ENCODE assay signal across 14 cellular contexts in genomic region chr9:99353408-99353807, GRCh38.
DNase-seq lines count a peak whose midpoint lies in the region; ATAC-seq, FAIRE-seq and TF ChIP-seq lines count a peak whose summit lies in the region.
"Had no signal": no experiment of that assay in that cellular context is flagged by ENCODE, and none has a peak within 500 bp of the region (broad histone marks: within the 10 kb centered on the region; RNA-seq: fewer than 3 reads in every experiment).

No MANE protein-coding gene starts in this region.

- intact Hi-C loops in PC-3 (cut with micrococcal nuclease), result no loop called here
- intact Hi-C loops in esophagus muscularis mucosa (cut with DNase I), result no loop called here
- intact Hi-C loops in pancreas (cut with DNase I), result no loop called here

- H3K27ac ChIP-seq in AG04450 (ENCODE audit: low read depth, low read length), result peak overlapping the region; percentile 87
- H3K27ac ChIP-seq in PC-3 (ENCODE audit: low read length), result no peak overlapping the region
- peak overlapping the region; percentile 30 to 64 (median 56) for H3K27ac ChIP-seq in esophagus muscularis mucosa (replicated peaks in 1 of 4)
- H3K27ac ChIP-seq in pancreas, result peak overlapping the region in 1 of 4 donors; percentile 29
- no peak overlapping the region for H3K27ac ChIP-seq in neural progenitor cell

- peaks cover 4 to 15% (median 5%) of the 10 kb centered on the region in 5 donors for H3K27me3 Mint-ChIP-seq in naive thymus-derived CD8-positive, alpha-beta T cell
- peaks cover 4% of the 10 kb centered on the region for H3K27me3 Mint-ChIP-seq in neural progenitor cell (ENCODE audit: insufficient read depth, low read depth)
- peaks cover 5% of the 10 kb centered on the region for H3K27me3 Mint-ChIP-seq in activated T-cell treated with anti-CD3 and anti-CD28 coated beads, Interleukin-2, amount 50 U/mL, for 4 hours (ENCODE audit: low read depth)

- WGBS in esophagus muscularis mucosa, result 73% methylated on average over 5 of the region's 5 CpGs
- WGBS in pancreas, 2 donors, result 74 to 86% methylated on average over 5 of the region's 5 CpGs

- H2AFZ ChIP-seq in PC-3 (ENCODE audit: low read length), result no peak overlapping the region
- no peak overlapping the region for H2AFZ ChIP-seq in neural progenitor cell (replicated peaks)

- H3K4me3 ChIP-seq in AG04450 (ENCODE audit: low read depth, low read length), result no peak overlapping the region
- no peak overlapping the region for H3K4me3 ChIP-seq in PC-3 (ENCODE audit: low read length)
- no peak overlapping the region for H3K4me3 ChIP-seq in esophagus muscularis mucosa
- H3K4me3 ChIP-seq in pancreas, result no peak overlapping the region
- H3K4me3 ChIP-seq in neural progenitor cell, result no peak overlapping the region

- H3K9me3 Mint-ChIP-seq in naive thymus-derived CD8-positive, alpha-beta T cell, result no peaks in the 10 kb centered on the region
- H3K9me3 Mint-ChIP-seq in neural progenitor cell, result no peaks in the 10 kb centered on the region
- no peaks in the 10 kb centered on the region for H3K9me3 Mint-ChIP-seq in activated T-cell treated with anti-CD3 and anti-CD28 coated beads, Interleukin-2, amount 50 U/mL, for 4 hours
- H3K9me3 Mint-ChIP-seq: activated naive CD4-positive, alpha-beta T cell treated with anti-CD3 and anti-CD28 coated beads for 36 hours; memory B cell had no signal

- TF ChIP-seq POLR2A in esophagus muscularis mucosa (IDR thresholded peaks at IDR 0.05; ENCODE audit: low read depth), result no peak

- no peak for TF ChIP-seq EP300 in esophagus muscularis mucosa (IDR thresholded peaks at IDR 0.05)

- H3K9me3 ChIP-seq in AG04450 (ENCODE audit: control insufficient read depth, insufficient read depth, low read length), result no peaks in the 10 kb centered on the region; the same call in 1 of the 2 replicates
- H3K9me3 ChIP-seq in PC-3 (ENCODE audit: low read length), result no peaks in the 10 kb centered on the region
- H3K9me3 ChIP-seq in esophagus muscularis mucosa, result no peaks in the 10 kb centered on the region
- H3K9me3 ChIP-seq in pancreas, result no peaks in the 10 kb centered on the region
- H3K9me3 ChIP-seq in neural progenitor cell (ENCODE audit: low read depth), result no peaks in the 10 kb centered on the region

- ATAC-seq in PC-3 (no peak), pancreas (peak in 3 of 4 donors; percentile 46 to 69 (median 61))
- no peak for ATAC-seq in naive thymus-derived CD8-positive, alpha-beta T cell
- ATAC-seq in activated T-cell treated with anti-CD3 and anti-CD28 coated beads, Interleukin-2, amount 50 U/mL, for 4 hours, result no peak
- ATAC-seq: activated CD8-positive, alpha-beta T cell treated with anti-CD3 and anti-CD28 coated beads, Interleukin-2, amount 10 ng/mL, durations not matched to agents 7 days and 5 days had no signal

- no peaks in the 10 kb centered on the region for H3K9me2 ChIP-seq in PC-3 (replicated peaks; ENCODE audit: low read length)

- no peak overlapping the region for H3K4me3 Mint-ChIP-seq in naive thymus-derived CD8-positive, alpha-beta T cell
- no peak overlapping the region for H3K4me3 Mint-ChIP-seq in neural progenitor cell
- H3K4me3 Mint-ChIP-seq in activated T-cell treated with anti-CD3 and anti-CD28 coated beads, Interleukin-2, amount 50 U/mL, for 4 hours, result no peak overlapping the region
- H3K4me3 Mint-ChIP-seq: activated CD8-positive, alpha-beta T cell treated with anti-CD3 and anti-CD28 coated beads, Interleukin-2, amount 10 ng/mL, durations not matched to agents 7 days and 5 days; activated naive CD4-positive, alpha-beta T cell treated with anti-CD3 and anti-CD28 coated beads for 36 hours; memory B cell had no signal

- H3K36me3 ChIP-seq in PC-3 (ENCODE audit: low read depth, low read length), result no peaks in the 10 kb centered on the region
- H3K36me3 ChIP-seq in esophagus muscularis mucosa, result no peaks in the 10 kb centered on the region
- no peaks in the 10 kb centered on the region for H3K36me3 ChIP-seq in pancreas
- H3K36me3 ChIP-seq in neural progenitor cell, result no peaks in the 10 kb centered on the region

- no peaks in the 10 kb centered on the region for H3K79me2 ChIP-seq in PC-3 (ENCODE audit: low read length)
- no peaks in the 10 kb centered on the region for H3K79me2 ChIP-seq in neural progenitor cell (ENCODE audit: low read depth)

- H3K4me1 ChIP-seq in PC-3 (ENCODE audit: insufficient read depth, low read length) (no peaks in the 10 kb centered on the region), esophagus muscularis mucosa (peaks cover 3 to 21% (median 10%) of the 10 kb centered on the region in 4 donors), pancreas (no peaks in the 10 kb centered on the region), neural progenitor cell (no peaks in the 10 kb centered on the region)

- no peak overlapping the region for H3K4me2 ChIP-seq in PC-3 (ENCODE audit: low read length)
- no peak overlapping the region for H3K4me2 ChIP-seq in neural progenitor cell

- no peak for FAIRE-seq in pancreas (lab: Jason Lieb, UNC)
- FAIRE-seq: A204.1 had no signal

- H3K9ac ChIP-seq in PC-3 (ENCODE audit: low read length) (no peak overlapping the region), neural progenitor cell (no peak overlapping the region)

- H3K4me1 Mint-ChIP-seq in naive thymus-derived CD8-positive, alpha-beta T cell, result peaks cover 0 to 2% (median 0%) of the 10 kb centered on the region in 4 donors
- H3K4me1 Mint-ChIP-seq in neural progenitor cell, result no peaks in the 10 kb centered on the region
- H3K4me1 Mint-ChIP-seq in activated T-cell treated with anti-CD3 and anti-CD28 coated beads, Interleukin-2, amount 50 U/mL, for 4 hours (ENCODE audit: low read depth), result no peaks in the 10 kb centered on the region
- H3K4me1 Mint-ChIP-seq: memory B cell had no signal

- DNase-seq in AG04450 (ENCODE audit: low read depth, low spot score) (peak; percentile 89), PC-3 (peak; percentile 40), esophagus muscularis mucosa (ENCODE audit: extremely low spot score) (no peak), pancreas (no peak), DMS53 (lab: John Stamatoyannopoulos, UW) (no peak), neural progenitor cell (ENCODE audit: low spot score) (no peak)
- no peak for DNase-seq in naive thymus-derived CD8-positive, alpha-beta T cell
- DNase-seq in activated T-cell treated with anti-CD3 and anti-CD28 coated beads, Interleukin-2, amount 50 U/mL, for 4 hours, result no peak
- DNase-seq: activated CD8-positive, alpha-beta T cell treated with anti-CD3 and anti-CD28 coated beads, Interleukin-2, amount 10 ng/mL, durations not matched to agents 7 days and 5 days; activated naive CD4-positive, alpha-beta T cell treated with anti-CD3 and anti-CD28 coated beads for 36 hours; dermis blood vessel endothelial cell; NCI-H226 had no signal

- POLR2A ChIA-PET in AG04450 (lab: Yijun Ruan, JAX) (interaction anchor here (0.5 to 1.1 kb wide), 3 partner anchors 93 to 342 kb away, joined by 3 read pairs; no protein-coding TSS in a partner anchor), PC-3 (lab: Charles Lee; ENCODE audit: unreplicated experiment) (no interaction called here)
- POLR2A ChIA-PET in naive thymus-derived CD8-positive, alpha-beta T cell (lab: Charles Lee), result no interaction called here

- H3K36me3 Mint-ChIP-seq in naive thymus-derived CD8-positive, alpha-beta T cell, result no peaks in the 10 kb centered on the region
- no peaks in the 10 kb centered on the region for H3K36me3 Mint-ChIP-seq in neural progenitor cell
- no peaks in the 10 kb centered on the region for H3K36me3 Mint-ChIP-seq in activated T-cell treated with anti-CD3 and anti-CD28 coated beads, Interleukin-2, amount 50 U/mL, for 4 hours (ENCODE audit: insufficient read depth)
- H3K36me3 Mint-ChIP-seq: memory B cell had no signal

- BruUV-seq in PC-3 (replicated peaks; lab: Mats Ljungman, UMichigan), result no TSS peak

- no peaks in the 10 kb centered on the region for H4K20me1 ChIP-seq in PC-3 (ENCODE audit: low read length)
- H4K20me1 ChIP-seq in neural progenitor cell (ENCODE audit: low read depth), result no peaks in the 10 kb centered on the region

- H3K27me3 ChIP-seq in AG04450 (ENCODE audit: control insufficient read depth, insufficient read depth, low read length) (no peaks in the 10 kb centered on the region), PC-3 (ENCODE audit: low read length) (peaks cover 19% of the 10 kb centered on the region), esophagus muscularis mucosa (no peaks in the 10 kb centered on the region), pancreas (no peaks in the 10 kb centered on the region), neural progenitor cell (no peaks in the 10 kb centered on the region)

- no peak overlapping the region for H3K27ac Mint-ChIP-seq in naive thymus-derived CD8-positive, alpha-beta T cell
- no peak overlapping the region for H3K27ac Mint-ChIP-seq in neural progenitor cell
- H3K27ac Mint-ChIP-seq: activated CD8-positive, alpha-beta T cell treated with anti-CD3 and anti-CD28 coated beads, Interleukin-2, amount 10 ng/mL, durations not matched to agents 7 days and 5 days; activated naive CD4-positive, alpha-beta T cell treated with anti-CD3 and anti-CD28 coated beads for 36 hours; memory B cell had no signal

- no peaks in the 10 kb centered on the region for H3F3A ChIP-seq in PC-3 (ENCODE audit: low read length, unreplicated experiment)
- H3F3A ChIP-seq in neural progenitor cell (ENCODE audit: low read depth), result no peaks in the 10 kb centered on the region

- CTCF ChIA-PET in AG04450 (lab: Charles Lee) (no interaction called here), PC-3 (lab: Charles Lee) (no interaction called here)

- TF ChIP-seq CTCF in AG04450 (IDR thresholded peaks at IDR 0.05; ENCODE audit: low read depth, low read length) (no peak), PC-3 (conservative IDR thresholded peaks at IDR 0.05; ENCODE audit: low read depth, low read length) (no peak), esophagus muscularis mucosa (IDR thresholded peaks at IDR 0.05) (no peak), pancreas (IDR thresholded peaks at IDR 0.05) (no peak), neural progenitor cell (IDR thresholded peaks at IDR 0.05) (no peak)

Comparison
In these comparisons a context has a peak if more than half of its experiments do, and no peak if none do; other contexts are left out.
1. DNase-seq: peak in AG04450 (single experiment) and PC-3 (single experiment); none in esophagus muscularis mucosa (single experiment), pancreas (0 of 6), naive thymus-derived CD8-positive, alpha-beta T cell (0 of 10), DMS53 (single experiment), neural progenitor cell (single experiment) and activated T-cell treated with anti-CD3 and anti-CD28 coated beads, Interleukin-2, amount 50 U/mL, for 4 hours (single experiment).
2. H3K27ac ChIP-seq: peak in AG04450 (single experiment) and esophagus muscularis mucosa (4 of 4); none in PC-3 (single experiment) and neural progenitor cell (single experiment).
3. ATAC-seq: peak in pancreas (3 of 4); none in PC-3 (single experiment), naive thymus-derived CD8-positive, alpha-beta T cell (0 of 2) and activated T-cell treated with anti-CD3 and anti-CD28 coated beads, Interleukin-2, amount 50 U/mL, for 4 hours (0 of 2).